Comparison of ENCODE assay signal across 1 cellular context in genomic region chr17:44218344-44219125, GRCh38.
TF ChIP-seq lines count a peak whose summit lies in the region.

No MANE protein-coding gene starts in this region.

TF ChIP-seq in HepG2, 621 proteins besides CTCF, POLR2A, EP300 and RAD21 (continued from another document and continues in another):
- TF ChIP-seq ZNF407 (CRISPR knock-in tag; IDR thresholded peaks at IDR 0.05; ENCODE audit: not compliant biosample characterization) (no peak), PRDM10 (CRISPR knock-in tag; IDR thresholded peaks at IDR 0.05; ENCODE audit: low read depth) (no peak), KLF15 (CRISPR knock-in tag; IDR thresholded peaks at IDR 0.05; ENCODE audit: borderline replicate concordance) (no peak), ZBTB7A (CRISPR knock-in tag; IDR thresholded peaks at IDR 0.05) (peak; percentile 66), SMARCE1 (IDR thresholded peaks at IDR 0.05; ENCODE audit: borderline replicate concordance) (no peak), TAF15 (IDR thresholded peaks at IDR 0.05; ENCODE audit: low read depth, low read length, poor library complexity, severe bottlenecking) (no peak), ZNF12 (CRISPR knock-in tag; IDR thresholded peaks at IDR 0.05) (no peak), ZBTB8A (CRISPR knock-in tag; IDR thresholded peaks at IDR 0.05; ENCODE audit: borderline replicate concordance, low read depth) (no peak), MYC (CRISPR knock-in tag; IDR thresholded peaks at IDR 0.05; ENCODE audit: borderline replicate concordance) (peak; percentile 83; the same call in 1 of the 2 replicates), ZNF562 (CRISPR knock-in tag; IDR thresholded peaks at IDR 0.05; ENCODE audit: borderline replicate concordance) (no peak), ZBED4 (CRISPR knock-in tag; IDR thresholded peaks at IDR 0.05; ENCODE audit: borderline replicate concordance) (peak; percentile 34; the same call in 1 of the 2 replicates), BATF2 (CRISPR knock-in tag; IDR thresholded peaks at IDR 0.05) (no peak), ZNF703 (CRISPR knock-in tag; IDR thresholded peaks at IDR 0.05; ENCODE audit: borderline replicate concordance) (no peak; the same call in 1 of the 2 replicates), NFYB (CRISPR knock-in tag; IDR thresholded peaks at IDR 0.05) (no peak), ZNF224 (CRISPR knock-in tag; IDR thresholded peaks at IDR 0.05) (no peak), ATF5 (CRISPR knock-in tag; IDR thresholded peaks at IDR 0.05; ENCODE audit: low read depth) (no peak), NCOA2 (CRISPR knock-in tag; IDR thresholded peaks at IDR 0.05) (no peak), CENPBD1 (CRISPR knock-in tag; IDR thresholded peaks at IDR 0.05; ENCODE audit: borderline replicate concordance, low read depth) (no peak), ZMYM3 (CRISPR knock-in tag; IDR thresholded peaks at IDR 0.05) (no peak), ZNF557 (CRISPR knock-in tag; IDR thresholded peaks at IDR 0.05) (no peak), MTF1 (CRISPR knock-in tag; IDR thresholded peaks at IDR 0.05) (no peak), CEBPZ (IDR thresholded peaks at IDR 0.05; ENCODE audit: low read length) (no peak), PLRG1 (conservative IDR thresholded peaks at IDR 0.05) (no peak), NAIF1 (CRISPR knock-in tag; IDR thresholded peaks at IDR 0.05; ENCODE audit: borderline replicate concordance) (no peak), ZNF335 (CRISPR knock-in tag; IDR thresholded peaks at IDR 0.05) (no peak), KLF16 (CRISPR knock-in tag; IDR thresholded peaks at IDR 0.05) (peak in 1 of 2 experiments; percentile 74; a peak in 1 of 4 replicates), TFDP1 (CRISPR knock-in tag; IDR thresholded peaks at IDR 0.05; ENCODE audit: borderline replicate concordance) (peak; percentile 34; the same call in 1 of the 2 replicates), ZNF704 (CRISPR knock-in tag; IDR thresholded peaks at IDR 0.05; ENCODE audit: borderline replicate concordance) (no peak), PTBP1 (IDR thresholded peaks at IDR 0.05; ENCODE audit: low read depth, low read length, poor library complexity, severe bottlenecking) (peak; percentile 98), KDM1A (CRISPR knock-in tag; IDR thresholded peaks at IDR 0.05) (no peak), NFE2L2 (IDR thresholded peaks at IDR 0.05; ENCODE audit: low read length) (no peak)
